Comparison of ENCODE assay signal across 10 cellular contexts in genomic region chr12:27460471-27460978, GRCh38. TPM values are rescaled to one million over a fixed set of nuclear protein-coding genes. Genes with fewer than 3 reads are reported as not detected.
DNase-seq lines count a peak whose midpoint lies in the region; ATAC-seq and TF ChIP-seq lines count a peak whose summit lies in the region.
"Had no signal": no experiment of that assay in that cellular context is flagged by ENCODE, and none has a peak within 500 bp of the region (broad histone marks: within the 10 kb centered on the region; RNA-seq: fewer than 3 reads in every experiment).

No MANE protein-coding gene starts in this region.

- DNase-seq in OCI-M1 (lab: John Stamatoyannopoulos, UW) (peak; percentile 89), prostate gland (ENCODE audit: low spot score) (no peak), retina (no peak)
- peak; percentile 55 to 61 for DNase-seq in activated naive CD4-positive, alpha-beta T cell treated with anti-CD3 and anti-CD28 coated beads, Interleukin-2, amount 50 U/mL, for 72 hours (ENCODE audit: low spot score in 2 of 2)
- DNase-seq in stimulated activated CD4-positive, alpha-beta T cell treated with anti-CD3 and anti-CD28 coated beads, Interleukin-15, amount 100 ng/mL, for 24 hours, result peak; percentile 59
- no peak for DNase-seq in activated effector memory CD4-positive, alpha-beta T cell treated with anti-CD3 and anti-CD28 coated beads, Interleukin-2, amount 50 U/mL, for 16 hours
- DNase-seq: NCI-H1092 had no signal

- WGBS in prostate gland, result 55% methylated on average over 7 of the region's 7 CpGs

- intact Hi-C loops in prostate gland (cut with DNase I), result no loop called here

- no peaks in the 10 kb centered on the region for H3K9me3 ChIP-seq in prostate gland

- peaks cover 0 to 20% of the 10 kb centered on the region in 2 donors for H3K36me3 Mint-ChIP-seq in activated naive CD4-positive, alpha-beta T cell treated with anti-CD3 and anti-CD28 coated beads, Interleukin-2, amount 50 U/mL, for 72 hours

- no peaks in the 10 kb centered on the region for H3K27me3 ChIP-seq in prostate gland (replicated peaks; ENCODE audit: insufficient read depth)

- no peaks in the 10 kb centered on the region for H3K4me1 ChIP-seq in prostate gland (replicated peaks)

- no peak overlapping the region for H3K27ac ChIP-seq in prostate gland
- H3K27ac ChIP-seq: VCaP had no signal

- no peak for TF ChIP-seq POLR2A in prostate gland (IDR thresholded peaks at IDR 0.05)

- peaks cover 3 to 8% of the 10 kb centered on the region in 2 donors for H3K9me3 Mint-ChIP-seq in activated naive CD4-positive, alpha-beta T cell treated with anti-CD3 and anti-CD28 coated beads, Interleukin-2, amount 50 U/mL, for 72 hours

- H3K36me3 ChIP-seq in prostate gland, result no peaks in the 10 kb centered on the region

- H3K4me3 ChIP-seq in prostate gland, result no peak overlapping the region

- H3K27ac Mint-ChIP-seq in activated naive CD4-positive, alpha-beta T cell treated with anti-CD3 and anti-CD28 coated beads, Interleukin-2, amount 50 U/mL, for 72 hours, result peak overlapping the region; percentile 53 to 89

- no peak for TF ChIP-seq CTCF in prostate gland (IDR thresholded peaks at IDR 0.05)

- peak; percentile 45 for ATAC-seq in GM21447 (IDR thresholded peaks at IDR 0.05; ENCODE audit: unreplicated experiment)
- ATAC-seq in activated naive CD4-positive, alpha-beta T cell treated with anti-CD3 and anti-CD28 coated beads, Interleukin-2, amount 50 U/mL, for 72 hours, result peak; percentile 78 to 79
- ATAC-seq in GM19035 (IDR thresholded peaks at IDR 0.05; ENCODE audit: unreplicated experiment), result no peak

RNA-seq across cellular contexts. Expression of gene SMCO2, which starts 14.0 kb away (rescaled TPM):
- total RNA-seq in activated naive CD4-positive, alpha-beta T cell treated with anti-CD3 and anti-CD28 coated beads, Interleukin-2, amount 50 U/mL, for 72 hours, result under 1 TPM in 1 of 2 donors, not detected in 1; 0.37 TPM
- total RNA-seq in prostate gland, result under 1 TPM in 1 of 2 donors, not detected in 1; 0.41 TPM

Comparison
In these comparisons a context has a peak if more than half of its experiments do, and no peak if none do; other contexts are left out.
1. DNase-seq: peak in OCI-M1 (single experiment), activated naive CD4-positive, alpha-beta T cell treated with anti-CD3 and anti-CD28 coated beads, Interleukin-2, amount 50 U/mL, for 72 hours (2 of 2) and stimulated activated CD4-positive, alpha-beta T cell treated with anti-CD3 and anti-CD28 coated beads, Interleukin-15, amount 100 ng/mL, for 24 hours (single experiment); none in prostate gland (single experiment), retina (single experiment) and activated effector memory CD4-positive, alpha-beta T cell treated with anti-CD3 and anti-CD28 coated beads, Interleukin-2, amount 50 U/mL, for 16 hours (single experiment).